1 cellular context compared by ENCODE assay signal in the genomic region with DNA sequence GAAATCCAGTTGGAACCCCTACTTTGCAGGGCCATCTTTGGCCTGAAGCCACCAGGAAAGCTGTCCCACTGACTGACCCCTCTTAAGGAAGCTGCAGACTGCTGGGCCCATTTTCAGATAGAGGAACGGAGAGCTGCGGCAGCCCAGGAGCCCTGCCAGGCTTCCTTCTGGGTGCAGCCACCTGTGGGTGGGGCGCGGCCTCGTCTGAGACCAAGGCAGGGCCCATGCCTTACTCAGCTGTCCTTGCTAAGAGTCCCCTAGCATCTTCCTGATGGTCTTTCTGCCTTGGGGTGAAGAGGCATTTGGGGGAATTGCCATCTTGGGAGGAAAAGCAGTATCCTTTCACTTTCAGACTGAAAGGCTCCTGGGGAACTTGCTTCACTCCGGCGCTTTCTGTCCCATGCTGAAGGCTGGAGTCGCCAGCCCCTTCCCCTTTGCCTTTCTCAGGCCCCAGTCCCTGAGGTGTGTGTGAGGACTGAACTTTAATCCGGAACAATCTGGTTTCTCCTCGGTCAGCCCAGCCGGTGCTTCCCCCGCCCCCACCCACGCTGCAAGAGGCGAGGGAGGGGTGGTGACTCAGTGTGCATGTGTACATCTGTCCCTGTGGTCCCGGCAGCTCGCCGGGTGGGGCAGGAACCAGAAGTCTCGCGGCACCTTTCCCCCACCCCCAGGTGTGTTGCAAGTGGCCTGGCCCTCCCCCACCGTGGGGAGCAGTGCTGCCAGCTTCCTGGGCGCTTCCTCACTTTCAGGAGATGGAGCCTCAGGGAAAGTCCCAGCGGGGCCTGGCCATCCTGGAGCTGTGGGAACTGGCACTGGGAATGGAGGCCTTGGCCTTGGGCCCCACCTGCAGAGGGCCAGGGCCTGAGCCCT.
TF ChIP-seq lines count a peak whose summit lies in the region.

No MANE protein-coding gene starts in this region.

TF ChIP-seq in H1, 55 proteins besides CTCF, POLR2A, EP300 and RAD21:
- no peak for TF ChIP-seq GABPA (IDR thresholded peaks at IDR 0.05; ENCODE audit: borderline replicate concordance, insufficient read depth, low read length)
- no peak for TF ChIP-seq BRCA1 (IDR thresholded peaks at IDR 0.05; ENCODE audit: low read depth, low read length)
- no peak for TF ChIP-seq CEBPB (IDR thresholded peaks at IDR 0.05; ENCODE audit: low read depth, low read length)
TF ChIP-seq in H1: peak in this region for 0.
